ENCODE assay signal across 13 cellular contexts in genomic region chr20:31682927-31683326, GRCh38. TPM values are rescaled to one million over a fixed set of nuclear protein-coding genes. Genes with fewer than 3 reads are reported as not detected.
A peak's percentile ranks its signal among the peaks of the same experiment; 100 is the strongest.
DNase-seq lines count a peak whose midpoint lies in the region; ATAC-seq and TF ChIP-seq lines count a peak whose summit lies in the region.
"Had no signal": no experiment of that assay in that cellular context is flagged by ENCODE, and none has a peak within 500 bp of the region (broad histone marks: within the 10 kb centered on the region; RNA-seq: fewer than 3 reads in every experiment).

No MANE protein-coding gene starts in this region.

- peaks cover 69% of the 10 kb centered on the region for H3K36me3 Mint-ChIP-seq in activated CD4-positive, alpha-beta T cell treated with anti-CD3 and anti-CD28 coated beads for 36 hours (ENCODE audit: low read depth)
- peaks cover 35 to 59% of the 10 kb centered on the region in 2 donors for H3K36me3 Mint-ChIP-seq in activated naive CD4-positive, alpha-beta T cell treated with anti-CD3 and anti-CD28 coated beads, Interleukin-2, amount 50 U/mL, for 72 hours
- H3K36me3 Mint-ChIP-seq in nephron progenitor cell (ENCODE audit: low read depth), result peaks cover 25% of the 10 kb centered on the region

- intact Hi-C loops in activated CD4-positive, alpha-beta T cell treated with anti-CD3 and anti-CD28 coated beads for 36 hours (cut with DNase I, micrococcal nuclease), result no loop called here

- H3K9ac ChIP-seq in Karpas-422 (ENCODE audit: low read length), result no peak overlapping the region

- no peaks in the 10 kb centered on the region for H3K9me2 ChIP-seq in Karpas-422 (replicated peaks; ENCODE audit: insufficient read depth, low read length)

- H3K36me3 ChIP-seq in Karpas-422 (ENCODE audit: insufficient read depth, low read length), result no peaks in the 10 kb centered on the region; the same call in 1 of the 2 replicates

- no peak for DNase-seq in activated CD4-positive, alpha-beta T cell treated with anti-CD3 and anti-CD28 coated beads for 36 hours
- DNase-seq in activated CD4-positive, alpha-beta T cell treated with anti-CD3 and anti-CD28 coated beads for 1 hour, result no peak
- DNase-seq in Karpas-422 (no peak), nephron progenitor cell (no peak), dermis blood vessel endothelial cell (no peak), cerebellar cortex (ENCODE audit: low spot score) (no peak), T-helper 9 cell (no peak)
- DNase-seq in activated naive CD4-positive, alpha-beta T cell treated with anti-CD3 and anti-CD28 coated beads, Interleukin-2, amount 50 U/mL, for 72 hours (ENCODE audit: low spot score in 2 of 2), result no peak
- DNase-seq: DMS153, left colon, NCI-H2107 had no signal

- H3K4me2 ChIP-seq in Karpas-422 (ENCODE audit: low read depth, low read length, poor library complexity, severe bottlenecking), result no peak overlapping the region

- H3K4me1 ChIP-seq in Karpas-422 (ENCODE audit: low read length), result peaks cover 46% of the 10 kb centered on the region

- no peaks in the 10 kb centered on the region for H4K20me1 ChIP-seq in Karpas-422 (ENCODE audit: insufficient read depth, low read depth, low read length)

- H3K4me3 ChIP-seq in Karpas-422 (ENCODE audit: low read length), result no peak overlapping the region
- H3K4me3 ChIP-seq: SK-N-MC had no signal

- no peaks in the 10 kb centered on the region for H3K27me3 ChIP-seq in Karpas-422 (ENCODE audit: low read length)

- peaks cover 81% of the 10 kb centered on the region for H3K4me1 Mint-ChIP-seq in activated CD4-positive, alpha-beta T cell treated with anti-CD3 and anti-CD28 coated beads for 36 hours
- peaks cover 53% of the 10 kb centered on the region for H3K4me1 Mint-ChIP-seq in nephron progenitor cell

- H2AFZ ChIP-seq in Karpas-422 (ENCODE audit: low read length), result no peak overlapping the region

- no peak for TF ChIP-seq CTCF in nephron progenitor cell (IDR thresholded peaks at IDR 0.05)

- POLR2A ChIA-PET in activated CD4-positive, alpha-beta T cell treated with anti-CD3 and anti-CD28 coated beads for 36 hours (lab: Charles Lee), result interaction anchor here (0.6 kb wide), 1 partner anchor 10 kb away, joined by 4 read pairs; no protein-coding TSS in a partner anchor

- CTCF ChIA-PET in activated CD4-positive, alpha-beta T cell treated with anti-CD3 and anti-CD28 coated beads for 36 hours (lab: Charles Lee), result interaction anchor here (1.0 to 1.1 kb wide), 2 partner anchors 9 to 39 kb away, joined by 3 read pairs; partner anchors contain the start of gene BCL2L1

- H3K27me3 Mint-ChIP-seq in activated CD4-positive, alpha-beta T cell treated with anti-CD3 and anti-CD28 coated beads for 36 hours, result no peaks in the 10 kb centered on the region
- H3K27me3 Mint-ChIP-seq in nephron progenitor cell (ENCODE audit: low read depth, poor library complexity), result no peaks in the 10 kb centered on the region

- peaks cover 59% of the 10 kb centered on the region for H3K79me2 ChIP-seq in Karpas-422 (ENCODE audit: low read length)

- H3K4me3 Mint-ChIP-seq in activated CD4-positive, alpha-beta T cell treated with anti-CD3 and anti-CD28 coated beads for 36 hours, result no peak overlapping the region
- no peak overlapping the region for H3K4me3 Mint-ChIP-seq in nephron progenitor cell

- H3K9me3 ChIP-seq in Karpas-422 (ENCODE audit: low read length), result no peaks in the 10 kb centered on the region

- peak overlapping the region; percentile 99 for H3K27ac ChIP-seq in Karpas-422 (ENCODE audit: low read length)
- H3K27ac ChIP-seq: SK-N-MC had no signal

- ATAC-seq in activated CD4-positive, alpha-beta T cell treated with anti-CD3 and anti-CD28 coated beads for 36 hours, result no peak
- ATAC-seq in activated naive CD4-positive, alpha-beta T cell treated with anti-CD3 and anti-CD28 coated beads, Interleukin-2, amount 50 U/mL, for 72 hours, result no peak
- ATAC-seq: left colon had no signal

- peak overlapping the region; percentile 32 for H3K27ac Mint-ChIP-seq in activated CD4-positive, alpha-beta T cell treated with anti-CD3 and anti-CD28 coated beads for 36 hours
- H3K27ac Mint-ChIP-seq in activated naive CD4-positive, alpha-beta T cell treated with anti-CD3 and anti-CD28 coated beads, Interleukin-2, amount 50 U/mL, for 72 hours, result peak overlapping the region; percentile 89 to 99
- H3K27ac Mint-ChIP-seq in nephron progenitor cell, result peak overlapping the region; percentile 50

- H3K9me3 Mint-ChIP-seq in activated CD4-positive, alpha-beta T cell treated with anti-CD3 and anti-CD28 coated beads for 36 hours (ENCODE audit: low read depth), result no peaks in the 10 kb centered on the region
- H3K9me3 Mint-ChIP-seq in activated naive CD4-positive, alpha-beta T cell treated with anti-CD3 and anti-CD28 coated beads, Interleukin-2, amount 50 U/mL, for 72 hours, result no peaks in the 10 kb centered on the region
- H3K9me3 Mint-ChIP-seq in nephron progenitor cell, result no peaks in the 10 kb centered on the region

RNA-seq across cellular contexts. Expression of gene BCL2L1, which starts 39.7 kb away (rescaled TPM):
- 100 to 1,000 TPM; 107 to 121 TPM for total RNA-seq in activated CD4-positive, alpha-beta T cell treated with anti-CD3 and anti-CD28 coated beads for 36 hours
- 41.0 and 56.1 TPM in 2 replicates for total RNA-seq in Karpas-422 (2014; rRNA removed; shearing (Covaris generic); ENCODE audit: low replicate concordance)
- total RNA-seq in activated naive CD4-positive, alpha-beta T cell treated with anti-CD3 and anti-CD28 coated beads, Interleukin-2, amount 50 U/mL, for 72 hours, result 100 to 1,000 TPM in 1 of 2 donors, 10 to 100 TPM in 1; 86.6 to 143 TPM
- 46.1 and 62.9 TPM in 2 replicates for total RNA-seq in dermis blood vessel endothelial cell

RNA-seq across cellular contexts. Expression of gene COX4I2, which starts 45.2 kb away (rescaled TPM):
- total RNA-seq in activated CD4-positive, alpha-beta T cell treated with anti-CD3 and anti-CD28 coated beads for 36 hours, result not detected
- total RNA-seq in Karpas-422 (2014; rRNA removed; shearing (Covaris generic); ENCODE audit: low replicate concordance), result not detected in 2 replicates
- total RNA-seq in activated naive CD4-positive, alpha-beta T cell treated with anti-CD3 and anti-CD28 coated beads, Interleukin-2, amount 50 U/mL, for 72 hours, result not detected
- total RNA-seq in dermis blood vessel endothelial cell, result not detected in 2 replicates
- total RNA-seq: M059J had no signal

RNA-seq across cellular contexts. Expression of gene TPX2, which starts 56.2 kb away (rescaled TPM):
- total RNA-seq in activated CD4-positive, alpha-beta T cell treated with anti-CD3 and anti-CD28 coated beads for 36 hours, result 100 to 1,000 TPM; 137 to 179 TPM
- 54.0 and 55.5 TPM in 2 replicates for total RNA-seq in Karpas-422 (2014; rRNA removed; shearing (Covaris generic); ENCODE audit: low replicate concordance)
- 100 to 1,000 TPM; 123 to 215 TPM for total RNA-seq in activated naive CD4-positive, alpha-beta T cell treated with anti-CD3 and anti-CD28 coated beads, Interleukin-2, amount 50 U/mL, for 72 hours
- 16.5 and 81.7 TPM in 2 replicates for total RNA-seq in dermis blood vessel endothelial cell

Comparison
In these comparisons a context has a peak if more than half of its experiments do, and no peak if none do; other contexts are left out.
1. H3K27ac Mint-ChIP-seq: peak in every context shown above with its lines; median percentile 94 in activated naive CD4-positive, alpha-beta T cell treated with anti-CD3 and anti-CD28 coated beads, Interleukin-2, amount 50 U/mL, for 72 hours; 50 in nephron progenitor cell; 32 in activated CD4-positive, alpha-beta T cell treated with anti-CD3 and anti-CD28 coated beads for 36 hours.